In genomic region chr11:102254047-102254446, GRCh38 we compare ENCODE assay signal across 14 cellular contexts.
DNase-seq lines count a peak whose midpoint lies in the region; ATAC-seq and TF ChIP-seq lines count a peak whose summit lies in the region.
"Had no signal": no experiment of that assay in that cellular context is flagged by ENCODE, and none has a peak within 500 bp of the region (broad histone marks: within the 10 kb centered on the region; RNA-seq: fewer than 3 reads in every experiment).

No MANE protein-coding gene starts in this region.

- intact Hi-C loops in CD4-positive, alpha-beta T cell (cut with DNase I, micrococcal nuclease): no loop called here

- ATAC-seq in CD4-positive, alpha-beta T cell (ENCODE audit: poor library complexity): no peak
- peak; percentile 31 for ATAC-seq in left lobe of liver
- ATAC-seq: left cardiac atrium had no signal

- no peaks in the 10 kb centered on the region for H3K9me3 Mint-ChIP-seq in CD4-positive, alpha-beta T cell
- H3K9me3 Mint-ChIP-seq: activated B cell treated with CpG ODN at 0.5 μM for 24 hours had no signal

- H3K9me3 ChIP-seq in CD4-positive, alpha-beta T cell (ENCODE audit: control insufficient read depth, low read length): no peaks in the 10 kb centered on the region

- H3K27ac ChIP-seq in CD4-positive, alpha-beta T cell (ENCODE audit: low read depth, low read length): no peak overlapping the region
- H3K27ac ChIP-seq: parathyroid adenoma had no signal

- no peak overlapping the region for H3K4me3 ChIP-seq in WI38 (ENCODE audit: low read depth, low read length)

- CTCF ChIA-PET in CD4-positive, alpha-beta T cell (lab: Charles Lee): no interaction called here
- CTCF ChIA-PET in HEK293T (lab: Yijun Ruan, JAX): interaction anchor here (0.7 to 1.9 kb wide), 4 partner anchors 11 to 145 kb away, joined by 3 to 10 read pairs (median 4); no protein-coding TSS in a partner anchor

- no peaks in the 10 kb centered on the region for H3K4me1 Mint-ChIP-seq in CD4-positive, alpha-beta T cell (ENCODE audit: low read depth)
- H3K4me1 Mint-ChIP-seq: activated B cell treated with CpG ODN at 0.5 μM for 24 hours had no signal

- no peak for DNase-seq in CD4-positive, alpha-beta T cell
- peak; percentile 56 for DNase-seq in HEK293T (ENCODE audit: extremely low spot score)
- DNase-seq in left lobe of liver (ENCODE audit: low spot score): no peak
- no peak for DNase-seq in H4 (ENCODE audit: low spot score)
- no peak for DNase-seq in COLO829 (ENCODE audit: low spot score)
- no peak for DNase-seq in effector CD4-positive, alpha-beta T cell
- DNase-seq in NCI-H2227 (lab: John Stamatoyannopoulos, UW; ENCODE audit: unreplicated experiment): no peak
- DNase-seq: activated B cell treated with CpG ODN at 0.5 μM for 24 hours; activated naive CD4-positive, alpha-beta T cell; EL; left cardiac atrium; NCI-H1092 treated with DMSO at 0.1 percent for 48 hours had no signal

- H3K27me3 Mint-ChIP-seq in CD4-positive, alpha-beta T cell: no peaks in the 10 kb centered on the region

- no peak overlapping the region for H3K4me3 Mint-ChIP-seq in CD4-positive, alpha-beta T cell
- H3K4me3 Mint-ChIP-seq: activated B cell treated with CpG ODN at 0.5 μM for 24 hours had no signal

- POLR2A ChIA-PET in CD4-positive, alpha-beta T cell (lab: Charles Lee): no interaction called here
- POLR2A ChIA-PET in HEK293T (lab: Yijun Ruan, JAX): no interaction called here

- H3K36me3 Mint-ChIP-seq in CD4-positive, alpha-beta T cell (ENCODE audit: low read depth): no peaks in the 10 kb centered on the region

- no peaks in the 10 kb centered on the region for H3K27me3 ChIP-seq in CD4-positive, alpha-beta T cell (ENCODE audit: control insufficient read depth, insufficient read depth, low read length)

- no peak overlapping the region for H3K27ac Mint-ChIP-seq in CD4-positive, alpha-beta T cell
- H3K27ac Mint-ChIP-seq: activated B cell treated with CpG ODN at 0.5 μM for 24 hours had no signal

- TF ChIP-seq CTCF in CD4-positive, alpha-beta T cell (IDR thresholded peaks at IDR 0.05): peak; percentile 21
- 0 out of 2 replicates have a peak, but pooled peaks have one; percentile 3 for TF ChIP-seq CTCF in WI38 (IDR thresholded peaks at IDR 0.05; ENCODE audit: low read depth, low read length)

TF ChIP-seq in HEK293T, 16 proteins besides CTCF, POLR2A, EP300 and RAD21:
- TF ChIP-seq SP1 (IDR thresholded peaks at IDR 0.05): no peak
- no peak for TF ChIP-seq ZNF384 (IDR thresholded peaks at IDR 0.05)
- TF ChIP-seq FOXA1 (IDR thresholded peaks at IDR 0.05): no peak
- TF ChIP-seq FOXK2 (IDR thresholded peaks at IDR 0.05): no peak
- TF ChIP-seq L3MBTL2 (conservative IDR thresholded peaks at IDR 0.05): no peak
- TF ChIP-seq HDGF (IDR thresholded peaks at IDR 0.05; ENCODE audit: borderline replicate concordance): no peak
- TF ChIP-seq LEF1 (IDR thresholded peaks at IDR 0.05; ENCODE audit: borderline replicate concordance): no peak
- no peak for TF ChIP-seq FOXM1 (IDR thresholded peaks at IDR 0.05; ENCODE audit: borderline replicate concordance)
- TF ChIP-seq TARDBP (IDR thresholded peaks at IDR 0.05): no peak
- TF ChIP-seq BHLHE40 (IDR thresholded peaks at IDR 0.05; ENCODE audit: borderline replicate concordance): no peak
- no peak for TF ChIP-seq CTBP1 (IDR thresholded peaks at IDR 0.05; ENCODE audit: borderline replicate concordance)
- TF ChIP-seq, protein P1, sequence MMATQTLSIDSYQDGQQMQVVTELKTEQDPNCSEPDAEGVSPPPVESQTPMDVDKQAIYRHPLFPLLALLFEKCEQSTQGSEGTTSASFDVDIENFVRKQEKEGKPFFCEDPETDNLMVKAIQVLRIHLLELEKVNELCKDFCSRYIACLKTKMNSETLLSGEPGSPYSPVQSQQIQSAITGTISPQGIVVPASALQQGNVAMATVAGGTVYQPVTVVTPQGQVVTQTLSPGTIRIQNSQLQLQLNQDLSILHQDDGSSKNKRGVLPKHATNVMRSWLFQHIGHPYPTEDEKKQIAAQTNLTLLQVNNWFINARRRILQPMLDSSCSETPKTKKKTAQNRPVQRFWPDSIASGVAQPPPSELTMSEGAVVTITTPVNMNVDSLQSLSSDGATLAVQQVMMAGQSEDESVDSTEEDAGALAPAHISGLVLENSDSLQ (IDR thresholded peaks at IDR 0.05): no peak
- no peak for TF ChIP-seq SUZ12 (IDR thresholded peaks at IDR 0.05)
- TF ChIP-seq NFRKB (IDR thresholded peaks at IDR 0.05): no peak
- no peak for TF ChIP-seq ELF4 (IDR thresholded peaks at IDR 0.05)
